In the genomic region with DNA sequence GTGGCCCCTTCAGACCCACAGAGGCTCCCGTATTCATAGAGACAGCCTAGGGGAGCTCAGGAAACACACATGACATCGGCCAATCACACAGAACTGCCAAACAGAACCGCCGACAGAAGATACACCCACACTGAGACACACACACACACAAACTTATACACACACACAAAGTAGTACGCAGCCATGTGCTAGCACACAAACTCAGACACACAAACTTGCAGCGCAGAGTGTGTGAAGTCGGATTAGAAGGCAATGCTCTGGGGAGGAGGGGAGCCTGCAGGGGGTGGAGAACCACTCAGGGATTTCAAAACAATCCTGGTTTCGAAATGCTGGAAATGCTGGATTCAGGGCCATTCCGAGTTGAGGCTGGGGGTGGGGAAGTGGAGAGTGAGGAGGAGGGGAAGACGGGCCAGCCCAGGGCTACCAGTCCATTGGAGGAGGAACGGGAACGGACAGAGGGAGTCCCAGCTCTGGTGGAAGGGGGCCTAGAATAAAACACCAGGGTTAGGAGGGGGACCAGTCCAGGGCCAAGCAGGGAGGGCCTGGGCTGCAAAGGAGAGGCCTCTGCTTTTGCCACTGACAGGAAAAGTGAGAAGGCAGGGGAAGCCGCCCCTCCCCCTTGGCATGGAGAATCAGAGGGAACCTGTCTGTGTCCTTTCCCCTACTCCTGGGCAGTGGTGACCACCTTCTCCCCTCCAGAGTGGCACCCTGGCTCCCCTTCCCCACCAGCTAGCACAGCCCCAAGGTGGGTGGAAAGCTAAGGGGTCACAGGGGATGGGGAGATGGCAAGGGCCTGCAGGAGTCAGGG, we compare ENCODE assay signal across 1 cellular context.
TF ChIP-seq lines count a peak whose summit lies in the region.

No MANE protein-coding gene starts in this region.

TF ChIP-seq in A549, 52 proteins besides CTCF, POLR2A, EP300 and RAD21 (continued from another document):
- TF ChIP-seq, protein P1, sequence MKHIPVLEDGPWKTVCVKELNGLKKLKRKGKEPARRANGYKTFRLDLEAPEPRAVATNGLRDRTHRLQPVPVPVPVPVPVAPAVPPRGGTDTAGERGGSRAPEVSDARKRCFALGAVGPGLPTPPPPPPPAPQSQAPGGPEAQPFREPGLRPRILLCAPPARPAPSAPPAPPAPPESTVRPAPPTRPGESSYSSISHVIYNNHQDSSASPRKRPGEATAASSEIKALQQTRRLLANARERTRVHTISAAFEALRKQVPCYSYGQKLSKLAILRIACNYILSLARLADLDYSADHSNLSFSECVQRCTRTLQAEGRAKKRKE (CRISPR knock-in tag; IDR thresholded peaks at IDR 0.05; ENCODE audit: low read depth): 0 out of 2 replicates have a peak, but pooled peaks have one; percentile 48
- TF ChIP-seq RCOR1 (IDR thresholded peaks at IDR 0.05; ENCODE audit: low read depth, low read length) (no peak), RARB (CRISPR knock-in tag; IDR thresholded peaks at IDR 0.05) (peak; percentile 10; the same call in 1 of the 2 replicates), EHF (CRISPR knock-in tag; IDR thresholded peaks at IDR 0.05) (peak; percentile 57; the same call in 1 of the 2 replicates), CHD2 (IDR thresholded peaks at IDR 0.05; ENCODE audit: low read length, partially characterized antibody) (peak; percentile 68), JUNB (IDR thresholded peaks at IDR 0.05) (peak; percentile 50; the same call in 1 of the 2 replicates)
- TF ChIP-seq, protein P2, sequence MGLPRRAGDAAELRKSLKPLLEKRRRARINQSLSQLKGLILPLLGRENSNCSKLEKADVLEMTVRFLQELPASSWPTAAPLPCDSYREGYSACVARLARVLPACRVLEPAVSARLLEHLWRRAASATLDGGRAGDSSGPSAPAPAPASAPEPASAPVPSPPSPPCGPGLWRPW (IDR thresholded peaks at IDR 0.05): peak; percentile 80
